ENCODE assay signal across 1 cellular context in genomic region chr6:43669922-43670622, GRCh38.
TF ChIP-seq lines count a peak whose summit lies in the region.

No MANE protein-coding gene starts in this region.

TF ChIP-seq in HEK293, 187 proteins besides CTCF, POLR2A, EP300 and RAD21 (continued from another document):
- TF ChIP-seq ZNF791 (tag by site-specific recombination; IDR thresholded peaks at IDR 0.05) (no peak), KLF1 (tag by site-specific recombination; IDR thresholded peaks at IDR 0.05) (peak; percentile 71), ZFHX2 (tag by site-specific recombination; conservative IDR thresholded peaks at IDR 0.05) (peak; percentile 39; the same call in 1 of the 2 replicates), ZNF121 (tag by site-specific recombination; IDR thresholded peaks at IDR 0.05) (peak; percentile 97), ZNF37A (tag by site-specific recombination; IDR thresholded peaks at IDR 0.05) (no peak), ZNF768 (tag by site-specific recombination; IDR thresholded peaks at IDR 0.05) (no peak), PATZ1 (tag by site-specific recombination; IDR thresholded peaks at IDR 0.05) (0 out of 2 replicates have a peak, but pooled peaks have one; percentile 22)
- TF ChIP-seq, protein P1, sequence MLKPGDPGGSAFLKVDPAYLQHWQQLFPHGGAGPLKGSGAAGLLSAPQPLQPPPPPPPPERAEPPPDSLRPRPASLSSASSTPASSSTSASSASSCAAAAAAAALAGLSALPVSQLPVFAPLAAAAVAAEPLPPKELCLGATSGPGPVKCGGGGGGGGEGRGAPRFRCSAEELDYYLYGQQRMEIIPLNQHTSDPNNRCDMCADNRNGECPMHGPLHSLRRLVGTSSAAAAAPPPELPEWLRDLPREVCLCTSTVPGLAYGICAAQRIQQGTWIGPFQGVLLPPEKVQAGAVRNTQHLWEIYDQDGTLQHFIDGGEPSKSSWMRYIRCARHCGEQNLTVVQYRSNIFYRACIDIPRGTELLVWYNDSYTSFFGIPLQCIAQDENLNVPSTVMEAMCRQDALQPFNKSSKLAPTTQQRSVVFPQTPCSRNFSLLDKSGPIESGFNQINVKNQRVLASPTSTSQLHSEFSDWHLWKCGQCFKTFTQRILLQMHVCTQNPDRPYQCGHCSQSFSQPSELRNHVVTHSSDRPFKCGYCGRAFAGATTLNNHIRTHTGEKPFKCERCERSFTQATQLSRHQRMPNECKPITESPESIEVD (tag by site-specific recombination; IDR thresholded peaks at IDR 0.05), result no peak
